8 cellular contexts compared by ENCODE assay signal in the genomic region with DNA sequence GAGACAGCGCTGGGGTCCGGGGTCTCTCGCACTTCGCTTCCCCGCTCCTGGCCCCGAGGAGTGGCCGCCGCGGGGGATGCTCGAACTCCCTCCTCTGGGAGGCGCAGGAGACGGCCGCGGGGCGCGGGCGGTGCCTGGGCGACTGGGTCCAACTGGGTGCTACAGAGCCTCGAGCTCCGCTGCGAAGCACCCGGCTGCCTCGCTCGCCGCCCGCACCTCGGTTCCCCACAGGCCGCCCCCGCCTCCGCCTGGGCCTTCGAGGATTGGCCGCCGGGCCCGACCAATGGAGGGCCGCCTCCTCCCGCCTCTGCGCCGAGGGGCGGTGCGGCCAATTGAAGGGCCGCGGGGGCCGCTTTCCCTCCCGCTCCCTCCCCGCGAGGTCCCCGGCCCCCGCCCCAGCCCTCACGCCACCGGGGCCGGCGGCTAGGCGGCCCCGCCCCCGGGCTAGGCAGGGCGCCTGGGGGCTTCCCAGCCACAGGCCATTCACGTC.
DNase-seq lines count a peak whose midpoint lies in the region; ATAC-seq and TF ChIP-seq lines count a peak whose summit lies in the region.

A gene (minus strand): TSS at position 196 of the 490 bp plus-strand sequence. CDS start 216 bp downstream, outside the sequence.

- H3K27ac ChIP-seq in cingulate gyrus (ENCODE audit: low read depth, low read length): peak within 1 kb of the TSS; percentile 96

- peak; percentile 52 for TF ChIP-seq POLR2A in GM18505 (IDR thresholded peaks at IDR 0.05; ENCODE audit: borderline replicate concordance, extremely low read depth, insufficient read depth, insufficient read length)

- peak; percentile 90 to 91 for DNase-seq in NCI-H2081 (lab: John Stamatoyannopoulos, UW)
- DNase-seq in activated CD4-positive, alpha-beta T cell treated with anti-CD3 and anti-CD28 coated beads for 4 hours: peak; percentile 65 to 73
- peak; percentile 82 for DNase-seq in kidney glomerular epithelial cell (lab: John Stamatoyannopoulos, UW)
- peak; percentile 79 for DNase-seq in stimulated activated CD4-positive, alpha-beta T cell treated with anti-CD3 and anti-CD28 coated beads, Interleukin-15, amount 100 ng/mL, for 24 hours
- no peak for DNase-seq in KG1 (lab: John Stamatoyannopoulos, UW)

- peak; percentile 85 for ATAC-seq in GM18505 (IDR thresholded peaks at IDR 0.05; ENCODE audit: unreplicated experiment)
- ATAC-seq in HG02885 (IDR thresholded peaks at IDR 0.05; ENCODE audit: poor library complexity, unreplicated experiment): peak; percentile 82
